ENCODE assay signal across 22 cellular contexts in genomic region chr6:139538366-139538765, GRCh38.
DNase-seq lines count a peak whose midpoint lies in the region; FAIRE-seq and TF ChIP-seq lines count a peak whose summit lies in the region.
"Had no signal": no experiment of that assay in that cellular context is flagged by ENCODE, and none has a peak within 500 bp of the region (broad histone marks: within the 10 kb centered on the region; RNA-seq: fewer than 3 reads in every experiment).

No MANE protein-coding gene starts in this region.

- no peak for DNase-seq in activated CD4-positive, alpha-beta T cell treated with anti-CD3 and anti-CD28 coated beads, Interleukin-2, amount 10 ng/mL, durations not matched to agents 7 days and 5 days
- DNase-seq in activated CD4-positive, alpha-beta T cell treated with anti-CD3 and anti-CD28 coated beads, Interleukin-2, amount 50 U/mL, for 48 hours: no peak
- DNase-seq in bronchial epithelial cell (ENCODE audit: low read depth) (peak; percentile 57), hepatocyte (ENCODE audit: low spot score) (no peak), transverse colon (no peak), NK-92 (lab: John Stamatoyannopoulos, UW; ENCODE audit: unreplicated experiment) (no peak)
- DNase-seq in activated T-helper 2 cell treated with anti-CD3 and anti-CD28 coated beads, Interferon-gamma antibody, Interleukin-2, Interleukin-4, amounts not matched to agents 10 μg/mL and 5 μg/mL and 100 μg/mL, durations not matched to agents 14 hours and 24 hours and 36 hours (ENCODE audit: low spot score): no peak
- no peak for DNase-seq in activated CD4-positive, CD25-positive, alpha-beta regulatory T cell (lab: John Stamatoyannopoulos, UW)
- DNase-seq: ACHN; C1 segment of cervical spinal cord; heart left ventricle; KBM-7; naive B cell; NCI-H2029 treated with DMSO at 0.1 percent for 48 hours; NCI-H510A treated with DMSO at 0.1 percent for 48 hours; pancreas; stimulated activated CD4-positive, alpha-beta T cell treated with anti-CD3 and anti-CD28 coated beads, Interleukin-4, amount 100 ng/mL, for 1 hour; SW 1271; WERI-Rb-1 had no signal

- intact Hi-C loops in transverse colon (cut with DNase I; ENCODE audit: low total_unique reads): no loop called here
- intact Hi-C loops in activated T-helper 2 cell treated with anti-CD3 and anti-CD28 coated beads, Interferon-gamma antibody, Interleukin-2, Interleukin-4, amounts not matched to agents 10 μg/mL and 5 μg/mL and 100 μg/mL, durations not matched to agents 14 hours and 24 hours and 36 hours (cut with micrococcal nuclease): loop anchor here (10.0 kb wide), 2 partner anchors 94 to 1046 kb away; no protein-coding TSS in a partner anchor

- H3K27me3 ChIP-seq in bronchial epithelial cell (ENCODE audit: control insufficient read depth, insufficient read depth, low read length) (no peaks in the 10 kb centered on the region), hepatocyte (no peaks in the 10 kb centered on the region), transverse colon (no peaks in the 10 kb centered on the region)
- H3K27me3 ChIP-seq: heart left ventricle, pancreas had no signal

- H3K27me3 Mint-ChIP-seq in activated CD4-positive, alpha-beta T cell treated with anti-CD3 and anti-CD28 coated beads, Interleukin-2, amount 10 ng/mL, durations not matched to agents 7 days and 5 days: no peaks in the 10 kb centered on the region
- H3K27me3 Mint-ChIP-seq in activated T-helper 2 cell treated with anti-CD3 and anti-CD28 coated beads, Interferon-gamma antibody, Interleukin-2, Interleukin-4, amounts not matched to agents 10 μg/mL and 5 μg/mL and 100 μg/mL, durations not matched to agents 14 hours and 24 hours and 36 hours (ENCODE audit: low read depth): no peaks in the 10 kb centered on the region
- H3K27me3 Mint-ChIP-seq: naive B cell had no signal

- no peak overlapping the region for H3K4me2 ChIP-seq in hepatocyte
- H3K4me2 ChIP-seq: GM23338 had no signal

- no peak for TF ChIP-seq POLR2A in transverse colon (IDR thresholded peaks at IDR 0.05)

- no peak for FAIRE-seq in bronchial epithelial cell (lab: Jason Lieb, UNC)
- FAIRE-seq: pancreas had no signal

- peaks cover 81% of the 10 kb centered on the region for H3K4me1 Mint-ChIP-seq in activated CD4-positive, alpha-beta T cell treated with anti-CD3 and anti-CD28 coated beads, Interleukin-2, amount 10 ng/mL, durations not matched to agents 7 days and 5 days
- H3K4me1 Mint-ChIP-seq in activated T-helper 2 cell treated with anti-CD3 and anti-CD28 coated beads, Interferon-gamma antibody, Interleukin-2, Interleukin-4, amounts not matched to agents 10 μg/mL and 5 μg/mL and 100 μg/mL, durations not matched to agents 14 hours and 24 hours and 36 hours (ENCODE audit: low read depth): peaks cover 59% of the 10 kb centered on the region

- H3K27ac Mint-ChIP-seq in activated CD4-positive, alpha-beta T cell treated with anti-CD3 and anti-CD28 coated beads, Interleukin-2, amount 10 ng/mL, durations not matched to agents 7 days and 5 days: peak overlapping the region; percentile 14
- no peak overlapping the region for H3K27ac Mint-ChIP-seq in activated T-helper 2 cell treated with anti-CD3 and anti-CD28 coated beads, Interferon-gamma antibody, Interleukin-2, Interleukin-4, amounts not matched to agents 10 μg/mL and 5 μg/mL and 100 μg/mL, durations not matched to agents 14 hours and 24 hours and 36 hours
- H3K27ac Mint-ChIP-seq: GM23338, naive B cell had no signal

- in situ Hi-C loops in transverse colon (cut with MboI; ENCODE audit: low pct_ligation_motif_present in 1 of 4, low pct_unique_long_range_greater_than_20kb in 1 of 4, low sequenced_read_pairs in 3 of 4): loop anchor here in 1 of 4 donors (10.0 kb wide), 1 partner anchor 164 kb away; the partner anchor contains the start of gene CITED2

- H3K9me3 Mint-ChIP-seq in activated CD4-positive, alpha-beta T cell treated with anti-CD3 and anti-CD28 coated beads, Interleukin-2, amount 10 ng/mL, durations not matched to agents 7 days and 5 days: peaks cover 3% of the 10 kb centered on the region
- no peaks in the 10 kb centered on the region for H3K9me3 Mint-ChIP-seq in activated T-helper 2 cell treated with anti-CD3 and anti-CD28 coated beads, Interferon-gamma antibody, Interleukin-2, Interleukin-4, amounts not matched to agents 10 μg/mL and 5 μg/mL and 100 μg/mL, durations not matched to agents 14 hours and 24 hours and 36 hours
- H3K9me3 Mint-ChIP-seq: GM23338, naive B cell had no signal

- TF ChIP-seq CTCF in bronchial epithelial cell (IDR thresholded peaks at IDR 0.05; ENCODE audit: insufficient read depth, low read length, severe bottlenecking) (no peak), hepatocyte (IDR thresholded peaks at IDR 0.05; ENCODE audit: poor library complexity) (no peak), transverse colon (IDR thresholded peaks at IDR 0.05) (no peak)

- H3K36me3 ChIP-seq in bronchial epithelial cell (ENCODE audit: control insufficient read depth, insufficient read depth, low read length) (no peaks in the 10 kb centered on the region), hepatocyte (replicated peaks; ENCODE audit: insufficient read depth, low read depth) (no peaks in the 10 kb centered on the region), transverse colon (no peaks in the 10 kb centered on the region)
- H3K36me3 ChIP-seq: heart left ventricle, pancreas, WERI-Rb-1 had no signal

- no peak for TF ChIP-seq EP300 in transverse colon (IDR thresholded peaks at IDR 0.05; ENCODE audit: low read depth)

- H3K4me1 ChIP-seq in hepatocyte (ENCODE audit: insufficient read depth) (peaks cover 33% of the 10 kb centered on the region), transverse colon (peaks cover 23 to 63% (median 36%) of the 10 kb centered on the region in 4 donors)

- H3K4me3 ChIP-seq in bronchial epithelial cell (ENCODE audit: low read depth, low read length) (no peak overlapping the region), hepatocyte (no peak overlapping the region), transverse colon (no peak overlapping the region)
- H3K4me3 ChIP-seq: GM23338, heart left ventricle, lung, pancreas, skin epidermis had no signal

- H3K4me3 Mint-ChIP-seq in activated CD4-positive, alpha-beta T cell treated with anti-CD3 and anti-CD28 coated beads, Interleukin-2, amount 10 ng/mL, durations not matched to agents 7 days and 5 days: no peak overlapping the region
- no peak overlapping the region for H3K4me3 Mint-ChIP-seq in activated T-helper 2 cell treated with anti-CD3 and anti-CD28 coated beads, Interferon-gamma antibody, Interleukin-2, Interleukin-4, amounts not matched to agents 10 μg/mL and 5 μg/mL and 100 μg/mL, durations not matched to agents 14 hours and 24 hours and 36 hours (ENCODE audit: low read depth)
- H3K4me3 Mint-ChIP-seq: GM23338, naive B cell had no signal

- peak overlapping the region; percentile 87 for H3K27ac ChIP-seq in hepatocyte
- peak overlapping the region in 3 of 4 donors; percentile 78 to 87 (median 84) for H3K27ac ChIP-seq in transverse colon
- H3K27ac ChIP-seq: heart left ventricle, WERI-Rb-1 had no signal

- 80% methylated on average over 7 of the region's 7 CpGs for WGBS in hepatocyte (ENCODE audit: low lambda C conversion rate, missing lambda C conversion rate)
- WGBS in transverse colon (ENCODE audit: low coverage in 1 of 2), 2 donors: 91 to 100% methylated on average over 3 to 7 of the region's 7 CpGs

- no peak overlapping the region for H2AFZ ChIP-seq in hepatocyte
- H2AFZ ChIP-seq: GM23338 had no signal

- CTCF ChIA-PET in activated CD4-positive, alpha-beta T cell treated with anti-CD3 and anti-CD28 coated beads, Interleukin-2, amount 10 ng/mL, durations not matched to agents 7 days and 5 days (lab: Charles Lee): interaction anchor here (1.1 to 1.4 kb wide), 2 partner anchors 9 kb away, joined by 3 read pairs; no protein-coding TSS in a partner anchor

- POLR2A ChIA-PET in activated CD4-positive, alpha-beta T cell treated with anti-CD3 and anti-CD28 coated beads, Interleukin-2, amount 10 ng/mL, durations not matched to agents 7 days and 5 days (lab: Charles Lee): interaction anchor here (0.5 kb wide), 1 partner anchor 218 kb away, joined by 8 read pairs; no protein-coding TSS in a partner anchor

- no peaks in the 10 kb centered on the region for H3K79me2 ChIP-seq in hepatocyte

- no peaks in the 10 kb centered on the region for H3K9me2 ChIP-seq in hepatocyte (replicated peaks; ENCODE audit: insufficient read depth)

- H3K36me3 Mint-ChIP-seq in activated CD4-positive, alpha-beta T cell treated with anti-CD3 and anti-CD28 coated beads, Interleukin-2, amount 10 ng/mL, durations not matched to agents 7 days and 5 days (ENCODE audit: low read depth): peaks cover 16% of the 10 kb centered on the region
- H3K36me3 Mint-ChIP-seq in activated T-helper 2 cell treated with anti-CD3 and anti-CD28 coated beads, Interferon-gamma antibody, Interleukin-2, Interleukin-4, amounts not matched to agents 10 μg/mL and 5 μg/mL and 100 μg/mL, durations not matched to agents 14 hours and 24 hours and 36 hours (ENCODE audit: low read depth): peaks cover 3% of the 10 kb centered on the region
- H3K36me3 Mint-ChIP-seq: naive B cell had no signal

- no peaks in the 10 kb centered on the region for H3K9me3 ChIP-seq in hepatocyte (ENCODE audit: low read depth)
- no peaks in the 10 kb centered on the region for H3K9me3 ChIP-seq in transverse colon
- H3K9me3 ChIP-seq: heart left ventricle, pancreas had no signal

- no peaks in the 10 kb centered on the region for H4K20me1 ChIP-seq in hepatocyte (ENCODE audit: insufficient read depth, poor library complexity, severe bottlenecking)
